In genomic region chr14:31936100-31936499, GRCh38 we compare ENCODE assay signal across 27 cellular contexts.
DNase-seq lines count a peak whose midpoint lies in the region; ATAC-seq and TF ChIP-seq lines count a peak whose summit lies in the region.
"Had no signal": no experiment of that assay in that cellular context is flagged by ENCODE, and none has a peak within 500 bp of the region (broad histone marks: within the 10 kb centered on the region; RNA-seq: fewer than 3 reads in every experiment).

No MANE protein-coding gene starts in this region.

- peaks cover 6% of the 10 kb centered on the region for H3K4me1 ChIP-seq in colonic mucosa
- H3K4me1 ChIP-seq in mucosa of descending colon (ENCODE audit: low read depth) = peaks cover 8% of the 10 kb centered on the region

- H3K9me3 ChIP-seq in colonic mucosa (no peaks in the 10 kb centered on the region), mucosa of descending colon (no peaks in the 10 kb centered on the region)
- H3K9me3 ChIP-seq: SJCRH30, thoracic aorta had no signal

- TF ChIP-seq CTCF in colonic mucosa (IDR thresholded peaks at IDR 0.05) = no peak
- TF ChIP-seq CTCF in mucosa of descending colon (IDR thresholded peaks at IDR 0.05) = no peak

- no peaks in the 10 kb centered on the region for H3K27me3 ChIP-seq in colonic mucosa
- H3K27me3 ChIP-seq: cardiac muscle cell, SJCRH30 had no signal

- ATAC-seq in mucosa of descending colon (peak; percentile 56), left ventricle myocardium superior (no peak)
- ATAC-seq: activated T-cell treated with anti-CD3 and anti-CD28 coated beads, Interleukin-2, amount 50 U/mL, for 72 hours; natural killer cell; Panc1 had no signal

- peak; percentile 68 for DNase-seq in LoVo (ENCODE audit: low spot score)
- peak; percentile 35 for DNase-seq in colonic mucosa
- no peak for DNase-seq in mucosa of descending colon
- no peak for DNase-seq in epidermal melanocyte (ENCODE audit: insufficient read length, low spot score)
- DNase-seq in left ventricle myocardium superior = no peak
- DNase-seq in hippocampal formation (lab: John Stamatoyannopoulos, UW) = no peak
- no peak for DNase-seq in head of caudate nucleus
- DNase-seq: activated CD4-positive, alpha-beta T cell treated with anti-CD3 and anti-CD28 coated beads for 1 hour; activated naive CD4-positive, alpha-beta T cell treated with anti-CD3 and anti-CD28 coated beads for 36 hours; activated T-cell treated with anti-CD3 and anti-CD28 coated beads, Interleukin-2, amount 50 U/mL, for 72 hours; CD4-positive, CD25-positive, alpha-beta regulatory T cell; GDM1; glutamatergic neuron; GOT3; Karpas-422; mesendoderm; natural killer cell; NCI-H1694 treated with DMSO at 0.1 percent for 48 hours; NCI-H2171; NCI-H524 treated with DMSO at 0.1 percent for 48 hours; NK-92 treated with Interleukin-12 subunit alpha and Interleukin-12 subunit beta, amount 100 ng/mL, for 24 hours; SJCRH30; stimulated activated CD4-positive, alpha-beta T cell treated with anti-CD3 and anti-CD28 coated beads, Interleukin-4, amount 100 ng/mL, for 4 hours; stimulated activated naive CD4-positive, alpha-beta T cell had no signal

- H3K27ac ChIP-seq in colonic mucosa = peak overlapping the region; percentile 22
- H3K27ac ChIP-seq: cardiac muscle cell, SJCRH30, thoracic aorta had no signal

- H3K36me3 ChIP-seq in colonic mucosa (no peaks in the 10 kb centered on the region), mucosa of descending colon (ENCODE audit: low read depth) (no peaks in the 10 kb centered on the region)
- H3K36me3 ChIP-seq: cardiac muscle cell, SJCRH30, thoracic aorta had no signal

- intact Hi-C loops in colonic mucosa (cut with DNase I) (no loop called here), mucosa of descending colon (cut with DNase I, micrococcal nuclease) (loop anchor here in 1 of 2 donors (5.0 kb wide), 1 partner anchor 316 kb away; no protein-coding TSS in a partner anchor), left ventricle myocardium superior (cut with micrococcal nuclease) (loop anchor here (5.0 kb wide), 1 partner anchor 316 kb away; no protein-coding TSS in a partner anchor), head of caudate nucleus (cut with DNase I) (loop anchor here (5.0 kb wide), 1 partner anchor 316 kb away; no protein-coding TSS in a partner anchor)

- no peak overlapping the region for H3K9ac ChIP-seq in colonic mucosa (ENCODE audit: low read depth in 2 of 2, low read length in 2 of 2)

- H3K4me3 ChIP-seq in colonic mucosa (no peak overlapping the region), mucosa of descending colon (no peak overlapping the region)
- H3K4me3 ChIP-seq: cardiac muscle cell, SJCRH30, thoracic aorta had no signal

Comparison
In these comparisons a context has a peak if more than half of its experiments do, and no peak if none do; other contexts are left out.
1. DNase-seq: peak in LoVo (single experiment) and colonic mucosa (single experiment); none in mucosa of descending colon (0 of 3), epidermal melanocyte (single experiment), left ventricle myocardium superior (single experiment), hippocampal formation (0 of 2) and head of caudate nucleus (0 of 42).